Comparison of ENCODE assay signal across 9 cellular contexts in the genomic region with DNA sequence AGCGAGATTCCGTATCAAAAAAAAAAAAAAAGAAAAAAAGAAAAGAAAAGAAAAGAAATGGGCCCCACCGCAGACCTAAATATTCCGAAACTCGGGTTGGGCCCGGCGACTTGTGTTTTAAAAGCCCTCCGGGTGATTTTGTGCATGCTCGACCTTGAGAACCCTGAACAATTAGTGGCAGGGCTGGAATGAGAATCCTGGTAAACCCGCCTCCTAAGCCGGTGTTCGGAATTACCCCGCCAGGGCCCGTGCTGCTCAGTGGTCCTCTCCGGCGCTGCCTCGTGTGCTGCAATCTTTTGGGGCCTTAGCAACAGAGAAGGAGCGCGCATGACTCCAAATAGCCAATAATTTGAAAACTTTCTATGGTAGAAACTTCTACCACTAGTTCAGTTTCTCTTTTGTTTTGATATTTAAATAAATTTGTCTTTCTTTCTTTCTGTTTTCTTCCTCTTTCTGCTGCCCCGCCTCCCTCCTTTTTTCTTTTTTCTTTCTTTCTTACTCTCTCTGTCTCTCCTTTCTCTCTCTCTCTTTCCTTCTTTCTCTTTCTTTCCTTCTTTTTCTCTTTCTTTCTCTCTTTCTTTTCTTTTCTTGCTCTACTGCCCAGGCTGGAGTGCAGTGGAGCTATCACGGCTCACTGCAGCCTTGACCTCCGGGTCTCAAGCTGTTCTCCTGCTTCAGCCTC. TPM values are rescaled to one million over a fixed set of nuclear protein-coding genes. Genes with fewer than 3 reads are reported as not detected.
DNase-seq lines count a peak whose midpoint lies in the region; ATAC-seq, FAIRE-seq and TF ChIP-seq lines count a peak whose summit lies in the region.
"Had no signal": no experiment of that assay in that cellular context is flagged by ENCODE, and none has a peak within 500 bp of the region (broad histone marks: within the 10 kb centered on the region; RNA-seq: fewer than 3 reads in every experiment).

No MANE protein-coding gene starts in this region.

- DNase-seq in CD4-positive, alpha-beta memory T cell: peak in 2 of 5 donors; percentile 17 to 50
- DNase-seq in PC-3: no peak
- DNase-seq in effector memory CD8-positive, alpha-beta T cell: no peak
- no peak for DNase-seq in osteocyte (ENCODE audit: extremely low spot score, unreplicated experiment)
- DNase-seq in RCC 7860 (ENCODE audit: low spot score): no peak
- no peak for DNase-seq in SKM-1 (lab: John Stamatoyannopoulos, UW; ENCODE audit: unreplicated experiment)
- no peak for DNase-seq in mucosa of gallbladder (ENCODE audit: low spot score)

- H3K27me3 ChIP-seq in CD4-positive, alpha-beta memory T cell (ENCODE audit: insufficient read depth, low read length): no peaks in the 10 kb centered on the region
- no peaks in the 10 kb centered on the region for H3K27me3 ChIP-seq in PC-3 (ENCODE audit: low read length)

- no peaks in the 10 kb centered on the region for H3K36me3 ChIP-seq in CD4-positive, alpha-beta memory T cell (ENCODE audit: insufficient read depth, low read length)
- no peaks in the 10 kb centered on the region for H3K36me3 ChIP-seq in PC-3 (ENCODE audit: low read depth, low read length)

- CTCF ChIA-PET in CD4-positive, alpha-beta memory T cell (lab: Charles Lee; ENCODE audit: partially characterized antibody): interaction anchor here (0.7 to 2.5 kb wide), 4 partner anchors 13 to 139 kb away, joined by 3 to 7 read pairs (median 4); no protein-coding TSS in a partner anchor
- CTCF ChIA-PET in PC-3 (lab: Charles Lee): no interaction called here

- H3K27ac Mint-ChIP-seq in CD4-positive, alpha-beta memory T cell: peak overlapping the region; percentile 86 to 97 (median 92)
- peak overlapping the region; percentile 93 to 97 for H3K27ac Mint-ChIP-seq in effector memory CD8-positive, alpha-beta T cell
- peak overlapping the region; percentile 79 for H3K27ac Mint-ChIP-seq in osteocyte (ENCODE audit: unreplicated experiment)

- H3K36me3 Mint-ChIP-seq in CD4-positive, alpha-beta memory T cell: peaks cover 0 to 4% of the 10 kb centered on the region in 2 donors
- peaks cover 3% of the 10 kb centered on the region for H3K36me3 Mint-ChIP-seq in effector memory CD8-positive, alpha-beta T cell (ENCODE audit: insufficient read depth)
- no peaks in the 10 kb centered on the region for H3K36me3 Mint-ChIP-seq in osteocyte (ENCODE audit: unreplicated experiment)

- peak overlapping the region; percentile 68; the same call in 1 of the 2 replicates for H3K9ac ChIP-seq in PC-3 (ENCODE audit: low read length)

- FAIRE-seq in RCC 7860 (lab: Jason Lieb, UNC): no peak

- no peak overlapping the region for H3K4me3 ChIP-seq in CD4-positive, alpha-beta memory T cell (ENCODE audit: low read length in 2 of 2)
- H3K4me3 ChIP-seq in PC-3 (ENCODE audit: low read length): peak overlapping the region; percentile 88; the same call in 1 of the 2 replicates

- peaks cover 3% of the 10 kb centered on the region for H3F3A ChIP-seq in PC-3 (ENCODE audit: low read length, unreplicated experiment)

- no peaks in the 10 kb centered on the region for H3K9me3 ChIP-seq in CD4-positive, alpha-beta memory T cell (ENCODE audit: control insufficient read depth in 1 of 2, low read length in 2 of 2)
- no peaks in the 10 kb centered on the region for H3K9me3 ChIP-seq in PC-3 (ENCODE audit: low read length)

- H3K79me2 ChIP-seq in PC-3 (ENCODE audit: low read length): peaks cover 50% of the 10 kb centered on the region

- H2AFZ ChIP-seq in PC-3 (ENCODE audit: low read length): no peak overlapping the region

- H3K4me3 Mint-ChIP-seq in CD4-positive, alpha-beta memory T cell: peak overlapping the region; percentile 72 to 97 (median 86)
- H3K4me3 Mint-ChIP-seq in effector memory CD8-positive, alpha-beta T cell: peak overlapping the region; percentile 95 to 100
- H3K4me3 Mint-ChIP-seq in osteocyte (ENCODE audit: unreplicated experiment): peak overlapping the region; percentile 69

- ATAC-seq in PC-3: no peak
- no peak for ATAC-seq in effector memory CD8-positive, alpha-beta T cell (replicated peaks)

- H3K4me1 ChIP-seq in CD4-positive, alpha-beta memory T cell (ENCODE audit: insufficient read depth, low read length): peaks cover 74% of the 10 kb centered on the region
- H3K4me1 ChIP-seq in PC-3 (ENCODE audit: insufficient read depth, low read length): peaks cover 68% of the 10 kb centered on the region

- intact Hi-C loops in CD4-positive, alpha-beta memory T cell (cut with micrococcal nuclease): no loop called here
- intact Hi-C loops in PC-3 (cut with micrococcal nuclease): no loop called here

- H3K4me2 ChIP-seq in PC-3 (ENCODE audit: low read length): peak overlapping the region; percentile 91

- no peaks in the 10 kb centered on the region for H3K9me3 Mint-ChIP-seq in CD4-positive, alpha-beta memory T cell
- no peaks in the 10 kb centered on the region for H3K9me3 Mint-ChIP-seq in effector memory CD8-positive, alpha-beta T cell
- no peaks in the 10 kb centered on the region for H3K9me3 Mint-ChIP-seq in osteocyte (ENCODE audit: unreplicated experiment)

- H3K9me2 ChIP-seq in PC-3 (replicated peaks; ENCODE audit: low read length): no peaks in the 10 kb centered on the region

- BruUV-seq in PC-3 (replicated peaks; lab: Mats Ljungman, UMichigan): TSS peak; percentile 49

- POLR2A ChIA-PET in CD4-positive, alpha-beta memory T cell (lab: Charles Lee; ENCODE audit: partially characterized antibody): interaction anchor here (1.0 to 4.0 kb wide), 3 partner anchors 19 to 69 kb away, joined by 5 to 33 read pairs (median 12); a partner anchor contains a TSS
- POLR2A ChIA-PET in PC-3 (lab: Charles Lee; ENCODE audit: unreplicated experiment): no interaction called here

- H3K27me3 Mint-ChIP-seq in CD4-positive, alpha-beta memory T cell: no peaks in the 10 kb centered on the region
- H3K27me3 Mint-ChIP-seq in effector memory CD8-positive, alpha-beta T cell: no peaks in the 10 kb centered on the region
- no peaks in the 10 kb centered on the region for H3K27me3 Mint-ChIP-seq in osteocyte (ENCODE audit: unreplicated experiment)

- peak; percentile 64 for TF ChIP-seq POLR2A in GM19193 (IDR thresholded peaks at IDR 0.05; ENCODE audit: extremely low read depth, insufficient read depth, insufficient read length)

- no peak overlapping the region for H3K27ac ChIP-seq in CD4-positive, alpha-beta memory T cell (ENCODE audit: low read depth, low read length)
- H3K27ac ChIP-seq in PC-3 (ENCODE audit: low read length): peak overlapping the region; percentile 90

- TF ChIP-seq CTCF in PC-3 (conservative IDR thresholded peaks at IDR 0.05; ENCODE audit: low read depth, low read length) (no peak), osteocyte (IDR thresholded peaks at IDR 0.05) (no peak)

- H3K4me1 Mint-ChIP-seq in CD4-positive, alpha-beta memory T cell: peaks cover 59 to 74% (median 66%) of the 10 kb centered on the region in 4 donors
- peaks cover 66% of the 10 kb centered on the region in 2 donors for H3K4me1 Mint-ChIP-seq in effector memory CD8-positive, alpha-beta T cell (ENCODE audit: low read depth in 2 of 2)
- peaks cover 44% of the 10 kb centered on the region for H3K4me1 Mint-ChIP-seq in osteocyte (ENCODE audit: unreplicated experiment)

- no peaks in the 10 kb centered on the region for H4K20me1 ChIP-seq in PC-3 (ENCODE audit: low read length)

RNA-seq across cellular contexts. Expression of a gene that starts 1.5 kb away (rescaled TPM):
- 1 to 10 TPM; 1.7 to 4.9 TPM for total RNA-seq in CD4-positive, alpha-beta memory T cell
- polyA plus RNA-seq in CD4-positive, alpha-beta memory T cell: 1 to 10 TPM; 2.3 to 9.2 TPM
- total RNA-seq in PC-3 (2014; rRNA removed) (93.4 and 101 TPM in 2 replicates), osteocyte (0.71 and 0.94 TPM in 2 replicates), mucosa of gallbladder (6.2 TPM)

RNA-seq across cellular contexts. Expression of a gene that starts 31.9 kb away (rescaled TPM):
- total RNA-seq in CD4-positive, alpha-beta memory T cell: under 1 TPM; 0.47 to 0.69 TPM
- under 1 TPM; 0.14 to 0.77 TPM for polyA plus RNA-seq in CD4-positive, alpha-beta memory T cell
- total RNA-seq in PC-3 (2014; rRNA removed) (3.3 and 4.2 TPM in 2 replicates), osteocyte (3.6 and 4.2 TPM in 2 replicates), mucosa of gallbladder (2.6 TPM)

RNA-seq across cellular contexts. Expression of a gene that starts 46.2 kb away (rescaled TPM):
- under 1 TPM; 0.36 to 0.73 TPM for total RNA-seq in CD4-positive, alpha-beta memory T cell
- 1 to 10 TPM; 1.6 to 3.7 TPM for polyA plus RNA-seq in CD4-positive, alpha-beta memory T cell
- not detected in 2 replicates for total RNA-seq in PC-3 (2014; rRNA removed)
- total RNA-seq in osteocyte: not detected in 2 replicates
- not detected for total RNA-seq in mucosa of gallbladder
- total RNA-seq: glomerular endothelial cell had no signal

Comparison
In these comparisons a context has a peak if more than half of its experiments do, and no peak if none do; other contexts are left out.
1. RNA of a gene that starts 1.5 kb away (total RNA-seq): 93.4 to 101 TPM in PC-3; 6.2 TPM in mucosa of gallbladder (single experiment), 1.7 to 4.9 TPM in CD4-positive, alpha-beta memory T cell and 0.71 to 0.94 TPM in osteocyte; every median in the first group is over 10 times any median in the second.
2. Peak in every context shown above with its lines, with median percentiles within 50 percentile points of each other: H3K27ac Mint-ChIP-seq and H3K4me3 Mint-ChIP-seq.